14 cellular contexts compared by ENCODE assay signal in the genomic region with DNA sequence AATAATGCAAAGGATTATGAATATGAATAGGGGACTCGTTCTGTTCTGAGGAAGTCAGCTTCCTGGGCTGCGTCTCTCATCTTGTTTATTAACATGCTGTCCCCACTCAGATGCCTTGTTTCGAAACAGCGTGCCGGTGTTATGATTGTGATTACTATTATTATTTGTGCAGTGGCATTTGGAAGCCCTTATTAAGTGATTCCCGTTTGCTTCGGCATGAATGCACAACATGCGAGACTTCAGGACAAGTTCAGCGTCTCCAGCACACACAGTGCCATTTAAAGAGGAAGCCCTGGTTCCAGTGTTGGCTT.
"Had no signal": no experiment of that assay in that cellular context is flagged by ENCODE, and none has a peak within 500 bp of the region (broad histone marks: within the 10 kb centered on the region; RNA-seq: fewer than 3 reads in every experiment).

No MANE protein-coding gene starts in this region.

- DNase-seq: activated CD4-positive, alpha-beta memory T cell treated with anti-CD3 and anti-CD28 coated beads, Interleukin-2, amount 10 ng/mL, durations not matched to agents 7 days and 5 days; activated CD4-positive, alpha-beta T cell treated with anti-CD3 and anti-CD28 coated beads for 4 hours; activated effector memory CD4-positive, alpha-beta T cell treated with anti-CD3 and anti-CD28 coated beads, Interleukin-2, amount 50 U/mL, for 16 hours; activated T-cell treated with anti-CD3 and anti-CD28 coated beads, Interleukin-2, amount 50 U/mL, for 4 hours; body of pancreas; endodermal cell; kidney; left ventricle myocardium inferior; natural killer cell; T-helper 2 cell; tibial artery; uterus had no signal

- H3K9me3 Mint-ChIP-seq: activated CD4-positive, alpha-beta memory T cell treated with anti-CD3 and anti-CD28 coated beads, Interleukin-2, amount 10 ng/mL, durations not matched to agents 7 days and 5 days; activated naive CD4-positive, alpha-beta T cell treated with anti-CD3 and anti-CD28 coated beads, Interleukin-2, amount 50 U/mL, for 24 hours; activated T-cell treated with anti-CD3 and anti-CD28 coated beads, Interleukin-2, amount 50 U/mL, for 4 hours; endodermal cell; natural killer cell; stimulated activated effector memory CD8-positive, alpha-beta T cell treated with anti-CD3 and anti-CD28 coated beads, Interleukin-12 subunit alpha, Interleukin-12 subunit beta, amount 100 ng/mL, for 72 hours had no signal

- H3K4me3 Mint-ChIP-seq: activated CD4-positive, alpha-beta memory T cell treated with anti-CD3 and anti-CD28 coated beads, Interleukin-2, amount 10 ng/mL, durations not matched to agents 7 days and 5 days; activated naive CD4-positive, alpha-beta T cell treated with anti-CD3 and anti-CD28 coated beads, Interleukin-2, amount 50 U/mL, for 24 hours; activated T-cell treated with anti-CD3 and anti-CD28 coated beads, Interleukin-2, amount 50 U/mL, for 4 hours; endodermal cell; natural killer cell; stimulated activated effector memory CD8-positive, alpha-beta T cell treated with anti-CD3 and anti-CD28 coated beads, Interleukin-12 subunit alpha, Interleukin-12 subunit beta, amount 100 ng/mL, for 72 hours had no signal

- H3K9me3 ChIP-seq: body of pancreas, left ventricle myocardium inferior, tibial artery, uterus had no signal

- H3K36me3 Mint-ChIP-seq: activated naive CD4-positive, alpha-beta T cell treated with anti-CD3 and anti-CD28 coated beads, Interleukin-2, amount 50 U/mL, for 24 hours; natural killer cell; stimulated activated effector memory CD8-positive, alpha-beta T cell treated with anti-CD3 and anti-CD28 coated beads, Interleukin-12 subunit alpha, Interleukin-12 subunit beta, amount 100 ng/mL, for 72 hours had no signal

- H3K4me1 Mint-ChIP-seq: activated CD4-positive, alpha-beta memory T cell treated with anti-CD3 and anti-CD28 coated beads, Interleukin-2, amount 10 ng/mL, durations not matched to agents 7 days and 5 days; activated naive CD4-positive, alpha-beta T cell treated with anti-CD3 and anti-CD28 coated beads, Interleukin-2, amount 50 U/mL, for 24 hours; natural killer cell; stimulated activated effector memory CD8-positive, alpha-beta T cell treated with anti-CD3 and anti-CD28 coated beads, Interleukin-12 subunit alpha, Interleukin-12 subunit beta, amount 100 ng/mL, for 72 hours had no signal

- H3K27ac ChIP-seq: body of pancreas, left ventricle myocardium inferior, tibial artery, uterus had no signal

- H3K4me1 ChIP-seq: body of pancreas, left ventricle myocardium inferior, tibial artery, uterus had no signal

- H3K27me3 Mint-ChIP-seq: activated CD4-positive, alpha-beta memory T cell treated with anti-CD3 and anti-CD28 coated beads, Interleukin-2, amount 10 ng/mL, durations not matched to agents 7 days and 5 days had no signal

- H3K36me3 ChIP-seq: left ventricle myocardium inferior, tibial artery, uterus had no signal

- ATAC-seq: activated T-cell treated with anti-CD3 and anti-CD28 coated beads, Interleukin-2, amount 50 U/mL, for 4 hours; body of pancreas; natural killer cell; stimulated activated effector memory CD8-positive, alpha-beta T cell treated with anti-CD3 and anti-CD28 coated beads, Interleukin-12 subunit alpha, Interleukin-12 subunit beta, amount 100 ng/mL, for 72 hours had no signal

- H3K27ac Mint-ChIP-seq: activated CD4-positive, alpha-beta memory T cell treated with anti-CD3 and anti-CD28 coated beads, Interleukin-2, amount 10 ng/mL, durations not matched to agents 7 days and 5 days; activated naive CD4-positive, alpha-beta T cell treated with anti-CD3 and anti-CD28 coated beads, Interleukin-2, amount 50 U/mL, for 24 hours; endodermal cell; natural killer cell; stimulated activated effector memory CD8-positive, alpha-beta T cell treated with anti-CD3 and anti-CD28 coated beads, Interleukin-12 subunit alpha, Interleukin-12 subunit beta, amount 100 ng/mL, for 72 hours had no signal

- H3K4me3 ChIP-seq: body of pancreas, left ventricle myocardium inferior, tibial artery, uterus had no signal

- FAIRE-seq: kidney had no signal
